In genomic region chr10:92692697-92693533, GRCh38 we compare ENCODE assay signal across 9 cellular contexts. TPM values are rescaled to one million over a fixed set of nuclear protein-coding genes. Genes with fewer than 3 reads are reported as not detected.
DNase-seq lines count a peak whose midpoint lies in the region; ATAC-seq and TF ChIP-seq lines count a peak whose summit lies in the region.
"Had no signal": no experiment of that assay in that cellular context is flagged by ENCODE, and none has a peak within 500 bp of the region (broad histone marks: within the 10 kb centered on the region; RNA-seq: fewer than 3 reads in every experiment).

No MANE protein-coding gene starts in this region.

- no peaks in the 10 kb centered on the region for H3K9me3 ChIP-seq in heart right ventricle
- H3K9me3 ChIP-seq in lower lobe of right lung, result no peaks in the 10 kb centered on the region
- H3K9me3 ChIP-seq in upper lobe of left lung, result no peaks in the 10 kb centered on the region

- no peaks in the 10 kb centered on the region for H3K36me3 Mint-ChIP-seq in activated naive CD8-positive, alpha-beta T cell treated with anti-CD3 and anti-CD28 coated beads, Interleukin-2, amount 50 U/mL, for 24 hours (ENCODE audit: low read depth)

- no peaks in the 10 kb centered on the region for H3K9me3 Mint-ChIP-seq in activated naive CD8-positive, alpha-beta T cell treated with anti-CD3 and anti-CD28 coated beads, Interleukin-2, amount 50 U/mL, for 24 hours

- peak overlapping the region in 6 of 10 donors; percentile 31 to 78 (median 73) for H3K4me3 ChIP-seq in heart right ventricle
- H3K4me3 ChIP-seq in lower lobe of right lung, result peak overlapping the region; percentile 73
- peak overlapping the region in 3 of 4 donors; percentile 75 to 89 (median 80) for H3K4me3 ChIP-seq in upper lobe of left lung

- TF ChIP-seq CTCF in heart right ventricle (IDR thresholded peaks at IDR 0.05) (no peak), lower lobe of right lung (IDR thresholded peaks at IDR 0.05) (no peak), upper lobe of left lung (IDR thresholded peaks at IDR 0.05) (no peak)

- H3K27ac Mint-ChIP-seq in activated naive CD8-positive, alpha-beta T cell treated with anti-CD3 and anti-CD28 coated beads, Interleukin-2, amount 50 U/mL, for 24 hours, result peak overlapping the region; percentile 5

- H3K4me3 Mint-ChIP-seq in activated naive CD8-positive, alpha-beta T cell treated with anti-CD3 and anti-CD28 coated beads, Interleukin-2, amount 50 U/mL, for 24 hours, result peak overlapping the region; percentile 67

- peaks cover 20% of the 10 kb centered on the region for H3K4me1 Mint-ChIP-seq in activated naive CD8-positive, alpha-beta T cell treated with anti-CD3 and anti-CD28 coated beads, Interleukin-2, amount 50 U/mL, for 24 hours

- peaks cover 0 to 41% (median 25%) of the 10 kb centered on the region in 9 donors for H3K4me1 ChIP-seq in heart right ventricle
- H3K4me1 ChIP-seq in lower lobe of right lung, result peaks cover 31% of the 10 kb centered on the region
- peaks cover 15 to 43% (median 17%) of the 10 kb centered on the region in 4 donors for H3K4me1 ChIP-seq in upper lobe of left lung

- intact Hi-C loops in heart right ventricle (cut with DNase I), result loop anchor here in 6 of 10 donors (5.0 to 10.0 kb wide), 7 partner anchors 64 to 184 kb away; partner anchors contain the start of gene EXOC6 (in 1 of the 6)
- intact Hi-C loops in left ventricle myocardium superior (cut with micrococcal nuclease), result no loop called here
- intact Hi-C loops in lower lobe of right lung (cut with DNase I), result no loop called here
- intact Hi-C loops in posterior vena cava (cut with DNase I), result loop anchor here in 1 of 2 donors (10.0 kb wide), 1 partner anchor 62 kb away; no protein-coding TSS in a partner anchor

- H3K27ac ChIP-seq in heart right ventricle, result peak overlapping the region in 1 of 10 donors; percentile 91
- H3K27ac ChIP-seq in lower lobe of right lung, result peak overlapping the region; percentile 90
- peak overlapping the region in 3 of 4 donors; percentile 90 to 99 (median 95) for H3K27ac ChIP-seq in upper lobe of left lung

- DNase-seq in heart right ventricle, result no peak
- no peak for DNase-seq in left ventricle myocardium superior
- no peak for DNase-seq in activated naive CD8-positive, alpha-beta T cell treated with anti-CD3 and anti-CD28 coated beads, Interleukin-2, amount 50 U/mL, for 24 hours
- no peak for DNase-seq in lower lobe of right lung
- no peak for DNase-seq in upper lobe of left lung
- DNase-seq in posterior vena cava (ENCODE audit: low spot score), result no peak
- DNase-seq in activated CD4-positive, alpha-beta T cell treated with anti-CD3 and anti-CD28 coated beads for 1 hour, result no peak
- DNase-seq: NCI-H187 treated with DMSO at 0.1 percent for 48 hours had no signal

- H3K36me3 ChIP-seq in heart right ventricle (peaks cover 0 to 41% (median 5%) of the 10 kb centered on the region in 9 donors), lower lobe of right lung (peaks cover 24% of the 10 kb centered on the region), upper lobe of left lung (peaks cover 0 to 7% (median 2%) of the 10 kb centered on the region in 4 donors)

- no peak for TF ChIP-seq POLR2A in upper lobe of left lung (IDR thresholded peaks at IDR 0.05)

- peaks cover 59% of the 10 kb centered on the region for H3K27me3 Mint-ChIP-seq in activated naive CD8-positive, alpha-beta T cell treated with anti-CD3 and anti-CD28 coated beads, Interleukin-2, amount 50 U/mL, for 24 hours

- WGBS in heart right ventricle, 2 donors, result 48 to 60% methylated on average over 7 of the region's 7 CpGs
- 39 to 47% methylated on average over 7 of the region's 7 CpGs for WGBS in upper lobe of left lung, 2 donors

- H3K27me3 ChIP-seq in heart right ventricle (peaks cover 0 to 88% (median 75%) of the 10 kb centered on the region in 7 donors), lower lobe of right lung (ENCODE audit: low read depth) (peaks cover 17% of the 10 kb centered on the region), upper lobe of left lung (peaks cover 0 to 9% (median 0%) of the 10 kb centered on the region in 4 donors)

- ATAC-seq in heart right ventricle, result no peak
- no peak for ATAC-seq in left ventricle myocardium superior
- no peak for ATAC-seq in activated naive CD8-positive, alpha-beta T cell treated with anti-CD3 and anti-CD28 coated beads, Interleukin-2, amount 50 U/mL, for 24 hours
- no peak for ATAC-seq in lower lobe of right lung
- no peak for ATAC-seq in upper lobe of left lung (ENCODE audit: low FRiP score in 2 of 2)
- no peak for ATAC-seq in HG03565 (IDR thresholded peaks at IDR 0.05; ENCODE audit: unreplicated experiment)

- TF ChIP-seq EP300 in upper lobe of left lung (IDR thresholded peaks at IDR 0.05), result no peak

RNA-seq across cellular contexts. Expression of gene HHEX, which starts 3.2 kb away (rescaled TPM):
- total RNA-seq in heart right ventricle, result 1 to 10 TPM; 1.8 to 8.7 (median 4.3) TPM
- polyA plus RNA-seq in heart right ventricle, result 1 to 10 TPM; 3.8 to 5.2 TPM
- total RNA-seq in left ventricle myocardium superior, result 2.7 TPM
- 19.5 TPM for total RNA-seq in lower lobe of right lung
- total RNA-seq in upper lobe of left lung, result 10 to 100 TPM in 4 of 6 donors, 1 to 10 TPM in 2; 5.8 to 21.9 (median 15.8) TPM
- total RNA-seq in posterior vena cava, result 10 to 100 TPM in 1 of 2 donors, 1 to 10 TPM in 1; 9.9 to 11.3 TPM

Comparison
In these comparisons a context has a peak if more than half of its experiments do, and no peak if none do; other contexts are left out.
1. intact Hi-C loops: an anchor here in heart right ventricle (5.0 to 10.0 kb wide); none called in left ventricle myocardium superior and lower lobe of right lung.